Comparison of ENCODE assay signal across 19 cellular contexts in the genomic region with DNA sequence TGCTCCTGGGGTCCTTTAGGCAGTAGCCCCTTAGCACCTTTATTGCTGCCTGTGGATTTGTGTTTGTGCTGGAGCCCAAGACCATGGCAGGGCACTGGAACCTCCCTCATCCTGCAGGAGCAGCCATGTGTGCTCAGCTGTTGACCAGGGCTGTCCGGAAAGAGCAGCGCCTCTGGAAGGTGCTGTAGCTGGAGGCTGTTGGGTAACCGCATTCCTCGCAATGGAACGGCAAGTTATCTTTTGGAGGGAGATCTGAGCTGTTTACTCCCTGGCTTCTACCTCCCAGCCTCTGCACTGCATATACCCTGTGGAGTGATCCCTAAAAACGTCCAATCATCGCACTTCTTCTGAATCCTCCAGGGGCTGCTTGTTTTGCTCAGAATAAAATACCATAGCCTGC.
DNase-seq lines count a peak whose midpoint lies in the region; ATAC-seq, FAIRE-seq and TF ChIP-seq lines count a peak whose summit lies in the region.
"Had no signal": no experiment of that assay in that cellular context is flagged by ENCODE, and none has a peak within 500 bp of the region (broad histone marks: within the 10 kb centered on the region; RNA-seq: fewer than 3 reads in every experiment).

No MANE protein-coding gene starts in this region.

- H3K9me3 Mint-ChIP-seq in Caco-2 (ENCODE audit: unreplicated experiment) (no peaks in the 10 kb centered on the region), endothelial cell (ENCODE audit: unreplicated experiment) (no peaks in the 10 kb centered on the region)
- H3K9me3 Mint-ChIP-seq: CD4-positive, CD25-positive, alpha-beta regulatory T cell; HFFc6 had no signal

- CTCF ChIA-PET in Caco-2 (lab: Charles Lee), result interaction anchor here (1.2 kb wide), 3 partner anchors 10 to 170 kb away, joined by 3 to 4 read pairs (median 3); no protein-coding TSS in a partner anchor

- ATAC-seq in omental fat pad (ENCODE audit: low FRiP score), result peak; percentile 49

- no peak for TF ChIP-seq CTCF in Caco-2 (IDR thresholded peaks at IDR 0.05; ENCODE audit: insufficient read depth in 1 of 2, low read depth in 1 of 2, low read length in 1 of 2, severe bottlenecking in 1 of 2, unreplicated experiment in 1 of 2)
- no peak for TF ChIP-seq CTCF in bronchial epithelial cell (IDR thresholded peaks at IDR 0.05; ENCODE audit: insufficient read depth, low read length, severe bottlenecking)
- no peak for TF ChIP-seq CTCF in omental fat pad (IDR thresholded peaks at IDR 0.05)
- TF ChIP-seq CTCF in endothelial cell (IDR thresholded peaks at IDR 0.05; ENCODE audit: unreplicated experiment), result no peak

- H3K4me3 Mint-ChIP-seq in Caco-2 (ENCODE audit: unreplicated experiment) (no peak overlapping the region), endothelial cell (ENCODE audit: unreplicated experiment) (no peak overlapping the region)
- H3K4me3 Mint-ChIP-seq: CD4-positive, CD25-positive, alpha-beta regulatory T cell; HFFc6 had no signal

- peak; percentile 47 to 48 for DNase-seq in Caco-2
- DNase-seq in RPMI7951 (ENCODE audit: low read depth), result peak; percentile 6
- no peak for DNase-seq in bronchial epithelial cell (ENCODE audit: low read depth)
- DNase-seq in omental fat pad (ENCODE audit: low spot score), result no peak
- no peak for DNase-seq in NCI-H1417 treated with DMSO at 0.1 percent for 48 hours (lab: John Stamatoyannopoulos, UW)
- no peak for DNase-seq in NOMO-1 treated with dmso at 0.1 percent for 144 hours (lab: John Stamatoyannopoulos, UW; ENCODE audit: unreplicated experiment)
- DNase-seq in hepatic stellate cell (ENCODE audit: low spot score), result no peak
- DNase-seq in endothelial cell (ENCODE audit: low spot score), result no peak
- DNase-seq: ACHN; Calu3; CD4-positive, CD25-positive, alpha-beta regulatory T cell; DMS79; HCEC 1CT; HFFc6 had no signal

- H3K4me3 ChIP-seq in Caco-2 (ENCODE audit: low read depth, low read length) (no peak overlapping the region), bronchial epithelial cell (ENCODE audit: low read depth, low read length) (no peak overlapping the region)
- H3K4me3 ChIP-seq: BLaER1 treated with 17β-estradiol and CSF1 and Interleukin-3, amounts not matched to agents 10 nM and 100 nM had no signal

- no peaks in the 10 kb centered on the region; the same call in 1 of the 2 replicates for H3K4me1 ChIP-seq in Caco-2

- intact Hi-C loops in Caco-2 (cut with micrococcal nuclease; ENCODE audit: unreplicated experiment), result no loop called here

- no peaks in the 10 kb centered on the region for H3K36me3 ChIP-seq in Caco-2 (ENCODE audit: control insufficient read depth, insufficient read depth, low read length)
- no peaks in the 10 kb centered on the region for H3K36me3 ChIP-seq in bronchial epithelial cell (ENCODE audit: control insufficient read depth, insufficient read depth, low read length)

- H3K4me1 Mint-ChIP-seq in Caco-2 (ENCODE audit: low read depth, unreplicated experiment) (no peaks in the 10 kb centered on the region), endothelial cell (ENCODE audit: unreplicated experiment) (no peaks in the 10 kb centered on the region)

- no peaks in the 10 kb centered on the region for H3K36me3 Mint-ChIP-seq in Caco-2 (ENCODE audit: insufficient read depth, unreplicated experiment)
- no peaks in the 10 kb centered on the region for H3K36me3 Mint-ChIP-seq in endothelial cell (ENCODE audit: low read depth, unreplicated experiment)

- H3K27me3 Mint-ChIP-seq in Caco-2 (ENCODE audit: insufficient read depth, unreplicated experiment) (no peaks in the 10 kb centered on the region), endothelial cell (ENCODE audit: unreplicated experiment) (no peaks in the 10 kb centered on the region)
- H3K27me3 Mint-ChIP-seq: CD4-positive, CD25-positive, alpha-beta regulatory T cell had no signal

- H3K27ac Mint-ChIP-seq in Caco-2 (ENCODE audit: unreplicated experiment) (no peak overlapping the region), endothelial cell (ENCODE audit: unreplicated experiment) (no peak overlapping the region)
- H3K27ac Mint-ChIP-seq: HFFc6 had no signal

- H3K9me3 ChIP-seq in Caco-2, result no peaks in the 10 kb centered on the region
- H3K9me3 ChIP-seq: BLaER1 treated with 17β-estradiol and CSF1 and Interleukin-3, amounts not matched to agents 10 nM and 100 nM had no signal

- no peaks in the 10 kb centered on the region for H3K27me3 ChIP-seq in Caco-2 (replicated peaks; ENCODE audit: control insufficient read depth, insufficient read depth, low read length)
- no peaks in the 10 kb centered on the region for H3K27me3 ChIP-seq in bronchial epithelial cell (ENCODE audit: control insufficient read depth, insufficient read depth, low read length)
- H3K27me3 ChIP-seq: BLaER1 treated with 17β-estradiol and CSF1 and Interleukin-3, amounts not matched to agents 10 nM and 100 nM had no signal

- POLR2A ChIA-PET in Caco-2 (lab: Charles Lee), result interaction anchor here (0.5 kb wide), 1 partner anchor 271 kb away, joined by 3 read pairs; no protein-coding TSS in a partner anchor

- peak; percentile 80 for FAIRE-seq in bronchial epithelial cell (lab: Jason Lieb, UNC)
- FAIRE-seq: G401.6, GM12892, H1, HTR-8/SVneo had no signal

- no TSS peak for BruUV-seq in Caco-2 (replicated peaks; lab: Mats Ljungman, UMichigan)

Comparison
In these comparisons a context has a peak if more than half of its experiments do, and no peak if none do; other contexts are left out.
1. DNase-seq: peak in Caco-2 (2 of 2) and RPMI7951 (single experiment); none in bronchial epithelial cell (single experiment), omental fat pad (single experiment), NCI-H1417 treated with DMSO at 0.1 percent for 48 hours (single experiment), NOMO-1 treated with dmso at 0.1 percent for 144 hours (single experiment), hepatic stellate cell (single experiment) and endothelial cell (single experiment).